1 cellular context compared by ENCODE assay signal in the genomic region with DNA sequence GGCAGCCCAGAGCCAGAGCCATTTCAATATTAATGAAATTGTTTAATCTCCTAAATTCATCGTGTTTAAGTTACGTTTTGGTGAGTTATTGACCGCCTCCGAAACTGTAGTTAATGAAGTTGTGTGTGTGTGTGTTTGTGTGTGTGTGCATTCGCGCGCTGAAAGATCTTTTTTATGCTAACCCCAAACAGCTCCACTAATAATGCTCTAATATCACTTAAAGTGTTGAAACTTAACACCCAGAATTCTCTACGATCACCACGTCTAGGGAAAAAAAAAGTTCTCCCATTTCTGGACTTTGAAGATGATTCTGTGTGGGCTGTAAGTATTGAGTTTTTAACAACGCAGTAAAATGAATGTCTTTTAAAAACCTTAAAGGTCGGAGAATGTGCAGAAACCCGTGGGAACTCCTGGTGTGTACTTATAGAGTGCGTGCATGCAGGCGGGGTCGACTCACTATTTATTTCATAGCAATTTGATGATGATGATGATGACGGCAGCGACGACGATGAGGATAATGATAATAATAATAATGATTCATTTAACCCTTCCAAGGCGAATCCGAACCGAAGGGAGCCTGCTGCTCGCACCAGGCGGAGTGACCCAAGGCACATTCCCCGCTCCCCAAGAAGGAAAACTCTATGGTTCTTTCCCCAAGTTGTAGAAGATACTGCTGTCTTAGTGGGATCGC.
TF ChIP-seq lines count a peak whose summit lies in the region.

No MANE protein-coding gene starts in this region.

TF ChIP-seq in WTC11, 78 proteins besides CTCF, POLR2A, EP300 and RAD21 (continued from another document):
- TF ChIP-seq, protein P1, sequence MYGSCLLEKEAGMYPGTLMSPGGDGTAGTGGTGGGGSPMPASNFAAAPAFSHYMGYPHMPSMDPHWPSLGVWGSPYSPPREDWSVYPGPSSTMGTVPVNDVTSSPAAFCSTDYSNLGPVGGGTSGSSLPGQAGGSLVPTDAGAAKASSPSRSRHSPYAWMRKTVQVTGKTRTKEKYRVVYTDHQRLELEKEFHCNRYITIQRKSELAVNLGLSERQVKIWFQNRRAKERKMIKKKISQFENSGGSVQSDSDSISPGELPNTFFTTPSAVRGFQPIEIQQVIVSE (CRISPR knock-in tag; IDR thresholded peaks at IDR 0.05; ENCODE audit: borderline replicate concordance), result no peak
- no peak for TF ChIP-seq ZNF263 (CRISPR knock-in tag; IDR thresholded peaks at IDR 0.05; ENCODE audit: low read depth)
- TF ChIP-seq NR3C1 (CRISPR knock-in tag; conservative IDR thresholded peaks at IDR 0.05; ENCODE audit: low read depth), result no peak
- no peak for TF ChIP-seq CREM (CRISPR knock-in tag; IDR thresholded peaks at IDR 0.05)
- TF ChIP-seq, protein P2, sequence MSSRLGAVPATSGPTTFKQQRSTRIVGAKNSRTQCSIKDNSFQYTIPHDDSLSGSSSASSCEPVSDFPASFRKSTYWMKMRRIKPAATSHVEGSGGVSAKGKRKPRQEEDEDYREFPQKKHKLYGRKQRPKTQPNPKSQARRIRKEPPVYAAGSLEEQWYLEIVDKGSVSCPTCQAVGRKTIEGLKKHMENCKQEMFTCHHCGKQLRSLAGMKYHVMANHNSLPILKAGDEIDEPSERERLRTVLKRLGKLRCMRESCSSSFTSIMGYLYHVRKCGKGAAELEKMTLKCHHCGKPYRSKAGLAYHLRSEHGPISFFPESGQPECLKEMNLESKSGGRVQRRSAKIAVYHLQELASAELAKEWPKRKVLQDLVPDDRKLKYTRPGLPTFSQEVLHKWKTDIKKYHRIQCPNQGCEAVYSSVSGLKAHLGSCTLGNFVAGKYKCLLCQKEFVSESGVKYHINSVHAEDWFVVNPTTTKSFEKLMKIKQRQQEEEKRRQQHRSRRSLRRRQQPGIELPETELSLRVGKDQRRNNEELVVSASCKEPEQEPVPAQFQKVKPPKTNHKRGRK (CRISPR knock-in tag; IDR thresholded peaks at IDR 0.05; ENCODE audit: borderline replicate concordance), result no peak
